In the genomic region with DNA sequence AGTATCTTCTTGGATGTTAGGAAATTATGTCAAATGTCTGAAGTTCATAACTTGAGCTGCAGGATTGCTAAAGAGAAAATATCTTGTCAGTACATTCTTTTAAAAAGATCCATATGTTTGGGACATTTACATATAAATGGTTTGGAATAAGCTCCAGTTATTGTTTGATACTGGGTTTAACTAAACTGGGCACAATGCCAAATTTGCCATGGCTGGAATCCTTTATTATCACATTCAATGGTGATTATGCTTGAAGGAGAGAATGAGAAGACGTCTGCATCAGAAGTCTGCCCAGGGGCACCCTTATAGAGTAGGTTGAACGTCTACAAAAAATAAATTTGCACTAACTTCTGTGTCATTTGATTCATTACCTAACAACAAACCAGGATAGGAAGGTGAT, we compare ENCODE assay signal across 18 cellular contexts.
"Had no signal": no experiment of that assay in that cellular context is flagged by ENCODE, and none has a peak within 500 bp of the region (broad histone marks: within the 10 kb centered on the region; RNA-seq: fewer than 3 reads in every experiment).

No MANE protein-coding gene starts in this region.

- H3K4me3 ChIP-seq: left lung, mucosa of descending colon, pancreas, stomach had no signal

- H3K9me3 ChIP-seq: left lung, mucosa of descending colon, pancreas had no signal

- H3K4me1 ChIP-seq: left lung, pancreas, stomach had no signal

- ATAC-seq: activated naive CD4-positive, alpha-beta T cell treated with anti-CD3 and anti-CD28 coated beads, Interleukin-2, amount 50 U/mL, for 72 hours; activated T-cell treated with anti-CD3 and anti-CD28 coated beads, Interleukin-2, amount 50 U/mL, for 72 hours; mucosa of descending colon; naive thymus-derived CD4-positive, alpha-beta T cell; pancreas; sciatic nerve had no signal

- DNase-seq: activated B cell treated with CpG ODN at 0.5 μM for 24 hours; activated CD4-positive, alpha-beta T cell treated with anti-CD3 and anti-CD28 coated beads, Interleukin-2, amount 10 ng/mL, durations not matched to agents 24 days and 14 days; activated CD8-positive, alpha-beta memory T cell treated with anti-CD3 and anti-CD28 coated beads, Interleukin-2, amount 50 U/mL, for 48 hours; activated gamma-delta T cell; activated T-cell treated with anti-CD3 and anti-CD28 coated beads, Interleukin-2, amount 50 U/mL, for 72 hours; caudate nucleus; erythroblast; hypothalamus; kidney; left lung; mucosa of descending colon; naive thymus-derived CD4-positive, alpha-beta T cell; pancreas; stomach had no signal

- H3K27me3 ChIP-seq: pancreas, stomach had no signal

- FAIRE-seq: colon, kidney, pancreas, TTC549 had no signal

- H3K36me3 ChIP-seq: left lung, pancreas, stomach had no signal

- H3K27ac ChIP-seq: left lung, pancreas, stomach had no signal
